Comparison of ENCODE assay signal across 27 cellular contexts in the genomic region with DNA sequence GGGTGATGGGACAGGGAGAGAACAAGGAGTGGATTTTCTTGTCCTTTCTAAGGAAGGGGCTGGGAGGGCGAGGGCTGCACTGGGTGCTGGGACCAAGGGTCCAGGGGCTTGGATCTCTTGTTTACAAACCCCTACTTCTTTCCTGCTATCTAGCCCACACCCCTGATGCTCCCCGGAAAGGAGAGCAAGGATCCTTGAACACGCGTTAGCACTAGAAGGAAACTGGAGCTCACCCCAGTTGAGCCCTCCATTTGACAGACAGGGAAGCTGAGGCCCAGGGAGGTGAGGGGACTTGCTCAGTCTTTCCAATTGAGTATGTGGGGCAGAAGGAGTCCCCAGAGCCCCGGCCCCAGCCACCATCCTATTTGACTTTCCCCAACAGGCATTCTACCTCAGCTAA.
"Had no signal": no experiment of that assay in that cellular context is flagged by ENCODE, and none has a peak within 500 bp of the region (broad histone marks: within the 10 kb centered on the region; RNA-seq: fewer than 3 reads in every experiment).

No MANE protein-coding gene starts in this region.

- H3K4me1 Mint-ChIP-seq: endodermal cell, neural crest cell, WTC11 had no signal

- H3K27me3 Mint-ChIP-seq: activated CD4-positive, alpha-beta memory T cell treated with anti-CD3 and anti-CD28 coated beads, Interleukin-2, amount 10 ng/mL, durations not matched to agents 7 days and 5 days; activated CD8-positive, alpha-beta memory T cell treated with anti-CD3 and anti-CD28 coated beads, Interleukin-2, amount 10 ng/mL, durations not matched to agents 7 days and 5 days; activated naive CD4-positive, alpha-beta T cell treated with anti-CD3 and anti-CD28 coated beads, Interleukin-2, amount 50 U/mL, for 24 hours; naive B cell; type B pancreatic cell had no signal

- ATAC-seq: activated CD8-positive, alpha-beta memory T cell treated with anti-CD3 and anti-CD28 coated beads, Interleukin-2, amount 10 ng/mL, durations not matched to agents 7 days and 5 days; gastrocnemius medialis; WTC11 had no signal

- H3K4me3 Mint-ChIP-seq: activated CD4-positive, alpha-beta memory T cell treated with anti-CD3 and anti-CD28 coated beads, Interleukin-2, amount 10 ng/mL, durations not matched to agents 7 days and 5 days; activated CD8-positive, alpha-beta memory T cell treated with anti-CD3 and anti-CD28 coated beads, Interleukin-2, amount 10 ng/mL, durations not matched to agents 7 days and 5 days; activated naive CD4-positive, alpha-beta T cell treated with anti-CD3 and anti-CD28 coated beads, Interleukin-2, amount 50 U/mL, for 24 hours; activated T-helper 1 cell treated with anti-CD3 and anti-CD28 coated beads, Interleukin-12 subunit alpha, Interleukin-12 subunit beta, Interleukin-2, Interleukin-4 antibody, amounts not matched to agents 30 ng/mL and 10 ng/mL and 1 ng/mL, durations not matched to agents 14 hours and 24 hours and 36 hours; endodermal cell; naive B cell; neural crest cell; type B pancreatic cell; WTC11 had no signal

- DNase-seq: activated CD4-positive, alpha-beta memory T cell treated with anti-CD3 and anti-CD28 coated beads, Interleukin-2, amount 10 ng/mL, durations not matched to agents 7 days and 5 days; activated CD4-positive, alpha-beta T cell treated with anti-CD3 and anti-CD28 coated beads for 48 hours; activated CD8-positive, alpha-beta memory T cell treated with anti-CD3 and anti-CD28 coated beads, Interleukin-2, amount 10 ng/mL, durations not matched to agents 7 days and 5 days; activated gamma-delta T cell treated with Interleukin-2 at 50 U/mL for 16 hours; brain microvascular endothelial cell; endodermal cell; esophagus squamous epithelium; gastrocnemius medialis; hypothalamus; mesendoderm; naive B cell; occipital lobe; sigmoid colon; stimulated activated CD4-positive, alpha-beta T cell treated with anti-CD3 and anti-CD28 coated beads, Interleukin-2, amount 100 ng/mL, for 48 hours; stimulated activated CD8-positive, alpha-beta memory T cell treated with anti-CD3 and anti-CD28 coated beads, Interleukin-4, amount 100 ng/mL, for 48 hours; stimulated activated naive CD4-positive, alpha-beta T cell treated with Interleukin-2 at 50 U/mL for 16 hours; T1000 had no signal

- H3K27ac ChIP-seq: ascending aorta, coronary artery, esophagus squamous epithelium, gastrocnemius medialis, sigmoid colon, thoracic aorta, vagina had no signal

- H3K9me3 Mint-ChIP-seq: activated CD4-positive, alpha-beta memory T cell treated with anti-CD3 and anti-CD28 coated beads, Interleukin-2, amount 10 ng/mL, durations not matched to agents 7 days and 5 days; activated naive CD4-positive, alpha-beta T cell treated with anti-CD3 and anti-CD28 coated beads, Interleukin-2, amount 50 U/mL, for 24 hours; activated T-helper 1 cell treated with anti-CD3 and anti-CD28 coated beads, Interleukin-12 subunit alpha, Interleukin-12 subunit beta, Interleukin-2, Interleukin-4 antibody, amounts not matched to agents 30 ng/mL and 10 ng/mL and 1 ng/mL, durations not matched to agents 14 hours and 24 hours and 36 hours; endodermal cell; naive B cell; neural crest cell; type B pancreatic cell; WTC11 had no signal

- H3K27ac Mint-ChIP-seq: activated CD8-positive, alpha-beta memory T cell treated with anti-CD3 and anti-CD28 coated beads, Interleukin-2, amount 10 ng/mL, durations not matched to agents 7 days and 5 days; activated naive CD4-positive, alpha-beta T cell treated with anti-CD3 and anti-CD28 coated beads, Interleukin-2, amount 50 U/mL, for 24 hours; endodermal cell; type B pancreatic cell; WTC11 had no signal

- H3K9me3 ChIP-seq: adrenal gland, ascending aorta, esophagus squamous epithelium, gastrocnemius medialis, sigmoid colon, thoracic aorta, vagina had no signal
